In the genomic region with DNA sequence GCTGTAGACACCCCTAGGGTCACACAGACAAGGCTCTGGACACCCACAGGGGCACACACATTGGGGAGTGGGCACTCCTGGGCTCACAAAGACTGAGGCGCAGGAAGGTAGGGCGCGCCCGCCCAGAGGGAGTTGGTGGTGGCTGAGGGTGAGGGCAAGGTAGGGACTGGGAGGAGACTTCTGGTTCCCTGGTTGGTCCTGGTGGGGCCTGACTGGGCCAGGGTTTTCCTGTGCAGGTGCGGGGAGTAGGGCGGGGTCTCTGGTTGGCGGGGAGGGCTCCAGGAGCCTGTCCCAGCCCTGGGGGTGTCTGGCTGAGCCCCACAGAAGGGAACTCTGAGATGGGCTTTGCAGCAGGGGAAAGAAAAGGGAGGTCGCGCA, we compare ENCODE assay signal across 8 cellular contexts. TPM values are rescaled to one million over a fixed set of nuclear protein-coding genes. Genes with fewer than 3 reads are reported as not detected.
A peak's percentile ranks its signal among the peaks of the same experiment; 100 is the strongest.
DNase-seq lines count a peak whose midpoint lies in the region; ATAC-seq and TF ChIP-seq lines count a peak whose summit lies in the region.

No MANE protein-coding gene starts in this region.

- WGBS in lung, 2 donors = 3 to 32% methylated on average over 5 to 9 of the region's 9 CpGs

- TF ChIP-seq CTCF in BJ (IDR thresholded peaks at IDR 0.05; ENCODE audit: insufficient read depth, low read depth, low read length) (no peak), lung (IDR thresholded peaks at IDR 0.05; ENCODE audit: control extremely low read depth, extremely low read depth) (no peak), upper lobe of right lung (IDR thresholded peaks at IDR 0.05) (no peak)

- H3K4me3 ChIP-seq in BJ (ENCODE audit: low read depth, low read length) = peak overlapping the region; percentile 56
- peak overlapping the region; percentile 62 for H3K4me3 ChIP-seq in lung
- peak overlapping the region; percentile 70 for H3K4me3 ChIP-seq in upper lobe of right lung

- DNase-seq in BJ (ENCODE audit: low read depth) (no peak), NCI-H2227 treated with DMSO at 0.1 percent for 48 hours (lab: John Stamatoyannopoulos, UW) (peak; percentile 51), lung (ENCODE audit: low spot score) (no peak), upper lobe of right lung (no peak), kidney glomerular epithelial cell (lab: John Stamatoyannopoulos, UW) (no peak)
- DNase-seq in central memory CD4-positive, alpha-beta T cell = peak; percentile 20

- POLR2A ChIA-PET in BJ (lab: Charles Lee) = no interaction called here

- no peaks in the 10 kb centered on the region for H3K36me3 ChIP-seq in BJ (ENCODE audit: control insufficient read depth, insufficient read depth, low read length)
- no peaks in the 10 kb centered on the region for H3K36me3 ChIP-seq in lung (ENCODE audit: control insufficient read depth in 2 of 2, insufficient read depth in 2 of 2, low read length in 2 of 2)
- no peaks in the 10 kb centered on the region for H3K36me3 ChIP-seq in upper lobe of right lung

- no peaks in the 10 kb centered on the region for H3K9me3 ChIP-seq in lung (ENCODE audit: control insufficient read depth in 2 of 2, insufficient read depth in 1 of 2, low read length in 1 of 2)
- H3K9me3 ChIP-seq in upper lobe of right lung = no peaks in the 10 kb centered on the region

- intact Hi-C loops in upper lobe of right lung (cut with DNase I) = no loop called here

- peaks cover 0 to 3% of the 10 kb centered on the region in 2 donors for H3K4me1 ChIP-seq in lung (ENCODE audit: control insufficient read depth in 2 of 2, insufficient read depth in 2 of 2, low read length in 2 of 2)
- H3K4me1 ChIP-seq in upper lobe of right lung = peaks cover 10% of the 10 kb centered on the region

- peak overlapping the region; percentile 87 to 91 for H3K27ac ChIP-seq in lung (ENCODE audit: low read depth in 1 of 2, low read length in 1 of 2)
- peak overlapping the region; percentile 85 for H3K27ac ChIP-seq in upper lobe of right lung

- CTCF ChIA-PET in BJ (lab: Yijun Ruan, JAX) = no interaction called here

- H3K27me3 ChIP-seq in BJ (ENCODE audit: control insufficient read depth, insufficient read depth, low read length) (no peaks in the 10 kb centered on the region), lung (ENCODE audit: control insufficient read depth, insufficient read depth) (no peaks in the 10 kb centered on the region), upper lobe of right lung (no peaks in the 10 kb centered on the region)

- peak; percentile 13 for ATAC-seq in GM21360 (IDR thresholded peaks at IDR 0.05; ENCODE audit: unreplicated experiment)
- ATAC-seq in lung (ENCODE audit: insufficient read depth, low FRiP score) = no peak
- ATAC-seq in upper lobe of right lung = peak; percentile 46
- no peak for ATAC-seq in HG03108 (IDR thresholded peaks at IDR 0.05; ENCODE audit: unreplicated experiment)

RNA-seq across cellular contexts. Expression of a gene that starts 6.7 kb away (rescaled TPM):
- 0.06 and 0.12 TPM in 2 replicates for polyA plus RNA-seq in BJ (2011; rRNA removed)
- polyA minus RNA-seq in BJ (2011; rRNA and poly(A)+ RNA removed) = 0.26 and 0.52 TPM in 2 replicates
- 10 to 100 TPM in 1 of 2 donors, 1 to 10 TPM in 1; 8.1 to 37.2 TPM for total RNA-seq in lung
- 10 to 100 TPM; 14.7 to 61.5 TPM for polyA plus RNA-seq in lung
- 25.3 TPM for total RNA-seq in upper lobe of right lung

RNA-seq across cellular contexts. Expression of a gene that starts 19.7 kb away (rescaled TPM):
- polyA plus RNA-seq in BJ (2011; rRNA removed) (4.1 and 9.7 TPM in 2 replicates), lung (1 to 10 TPM; 3.9 to 4.4 TPM)
- polyA minus RNA-seq in BJ (2011; rRNA and poly(A)+ RNA removed) = 7.2 and 9.3 TPM in 2 replicates
- total RNA-seq in lung (1 to 10 TPM; 2.4 to 6.8 TPM), upper lobe of right lung (3.0 TPM)

Comparison
In these comparisons a context has a peak if more than half of its experiments do, and no peak if none do; other contexts are left out.
1. DNase-seq: peak in NCI-H2227 treated with DMSO at 0.1 percent for 48 hours (single experiment) and central memory CD4-positive, alpha-beta T cell (single experiment); none in BJ (single experiment), lung (single experiment), upper lobe of right lung (single experiment) and kidney glomerular epithelial cell (single experiment).
2. ATAC-seq: peak in GM21360 (single experiment) and upper lobe of right lung (single experiment); none in lung (single experiment) and HG03108 (single experiment).
3. Peak in every context shown above with its lines, with median percentiles within 50 percentile points of each other: H3K4me3 ChIP-seq.